1 cellular context compared by ENCODE assay signal in genomic region chr2:109341363-109341762, GRCh38.
TF ChIP-seq lines count a peak whose summit lies in the region.

No MANE protein-coding gene starts in this region.

TF ChIP-seq in GM12878, 131 proteins besides CTCF, POLR2A, EP300 and RAD21 (continued from another document):
- TF ChIP-seq, protein P1, sequence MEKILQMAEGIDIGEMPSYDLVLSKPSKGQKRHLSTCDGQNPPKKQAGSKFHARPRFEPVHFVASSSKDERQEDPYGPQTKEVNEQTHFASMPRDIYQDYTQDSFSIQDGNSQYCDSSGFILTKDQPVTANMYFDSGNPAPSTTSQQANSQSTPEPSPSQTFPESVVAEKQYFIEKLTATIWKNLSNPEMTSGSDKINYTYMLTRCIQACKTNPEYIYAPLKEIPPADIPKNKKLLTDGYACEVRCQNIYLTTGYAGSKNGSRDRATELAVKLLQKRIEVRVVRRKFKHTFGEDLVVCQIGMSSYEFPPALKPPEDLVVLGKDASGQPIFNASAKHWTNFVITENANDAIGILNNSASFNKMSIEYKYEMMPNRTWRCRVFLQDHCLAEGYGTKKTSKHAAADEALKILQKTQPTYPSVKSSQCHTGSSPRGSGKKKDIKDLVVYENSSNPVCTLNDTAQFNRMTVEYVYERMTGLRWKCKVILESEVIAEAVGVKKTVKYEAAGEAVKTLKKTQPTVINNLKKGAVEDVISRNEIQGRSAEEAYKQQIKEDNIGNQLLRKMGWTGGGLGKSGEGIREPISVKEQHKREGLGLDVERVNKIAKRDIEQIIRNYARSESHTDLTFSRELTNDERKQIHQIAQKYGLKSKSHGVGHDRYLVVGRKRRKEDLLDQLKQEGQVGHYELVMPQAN (conservative IDR thresholded peaks at IDR 0.05): no peak
- TF ChIP-seq ZNF217 (IDR thresholded peaks at IDR 0.05) (no peak), CHD2 (IDR thresholded peaks at IDR 0.05; ENCODE audit: borderline replicate concordance, low read depth, low read length) (no peak), ZNF274 (IDR thresholded peaks at IDR 0.05; ENCODE audit: insufficient read depth, insufficient read length) (no peak), PKNOX1 (IDR thresholded peaks at IDR 0.05) (no peak), GATAD2B (conservative IDR thresholded peaks at IDR 0.05; ENCODE audit: low read depth) (no peak), GABPA (IDR thresholded peaks at IDR 0.05; ENCODE audit: low read depth) (no peak)
- TF ChIP-seq, protein P2, sequence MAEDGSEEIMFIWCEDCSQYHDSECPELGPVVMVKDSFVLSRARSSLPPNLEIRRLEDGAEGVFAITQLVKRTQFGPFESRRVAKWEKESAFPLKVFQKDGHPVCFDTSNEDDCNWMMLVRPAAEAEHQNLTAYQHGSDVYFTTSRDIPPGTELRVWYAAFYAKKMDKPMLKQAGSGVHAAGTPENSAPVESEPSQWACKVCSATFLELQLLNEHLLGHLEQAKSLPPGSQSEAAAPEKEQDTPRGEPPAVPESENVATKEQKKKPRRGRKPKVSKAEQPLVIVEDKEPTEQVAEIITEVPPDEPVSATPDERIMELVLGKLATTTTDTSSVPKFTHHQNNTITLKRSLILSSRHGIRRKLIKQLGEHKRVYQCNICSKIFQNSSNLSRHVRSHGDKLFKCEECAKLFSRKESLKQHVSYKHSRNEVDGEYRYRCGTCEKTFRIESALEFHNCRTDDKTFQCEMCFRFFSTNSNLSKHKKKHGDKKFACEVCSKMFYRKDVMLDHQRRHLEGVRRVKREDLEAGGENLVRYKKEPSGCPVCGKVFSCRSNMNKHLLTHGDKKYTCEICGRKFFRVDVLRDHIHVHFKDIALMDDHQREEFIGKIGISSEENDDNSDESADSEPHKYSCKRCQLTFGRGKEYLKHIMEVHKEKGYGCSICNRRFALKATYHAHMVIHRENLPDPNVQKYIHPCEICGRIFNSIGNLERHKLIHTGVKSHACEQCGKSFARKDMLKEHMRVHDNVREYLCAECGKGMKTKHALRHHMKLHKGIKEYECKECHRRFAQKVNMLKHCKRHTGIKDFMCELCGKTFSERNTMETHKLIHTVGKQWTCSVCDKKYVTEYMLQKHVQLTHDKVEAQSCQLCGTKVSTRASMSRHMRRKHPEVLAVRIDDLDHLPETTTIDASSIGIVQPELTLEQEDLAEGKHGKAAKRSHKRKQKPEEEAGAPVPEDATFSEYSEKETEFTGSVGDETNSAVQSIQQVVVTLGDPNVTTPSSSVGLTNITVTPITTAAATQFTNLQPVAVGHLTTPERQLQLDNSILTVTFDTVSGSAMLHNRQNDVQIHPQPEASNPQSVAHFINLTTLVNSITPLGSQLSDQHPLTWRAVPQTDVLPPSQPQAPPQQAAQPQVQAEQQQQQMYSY (CRISPR knock-in tag; IDR thresholded peaks at IDR 0.05): no peak
